In genomic region chr2:27133905-27134780, GRCh38 we compare ENCODE assay signal across 8 cellular contexts. TPM values are rescaled to one million over a fixed set of nuclear protein-coding genes. Genes with fewer than 3 reads are reported as not detected.
DNase-seq lines count a peak whose midpoint lies in the region; ATAC-seq and TF ChIP-seq lines count a peak whose summit lies in the region.

A gene with protein sequence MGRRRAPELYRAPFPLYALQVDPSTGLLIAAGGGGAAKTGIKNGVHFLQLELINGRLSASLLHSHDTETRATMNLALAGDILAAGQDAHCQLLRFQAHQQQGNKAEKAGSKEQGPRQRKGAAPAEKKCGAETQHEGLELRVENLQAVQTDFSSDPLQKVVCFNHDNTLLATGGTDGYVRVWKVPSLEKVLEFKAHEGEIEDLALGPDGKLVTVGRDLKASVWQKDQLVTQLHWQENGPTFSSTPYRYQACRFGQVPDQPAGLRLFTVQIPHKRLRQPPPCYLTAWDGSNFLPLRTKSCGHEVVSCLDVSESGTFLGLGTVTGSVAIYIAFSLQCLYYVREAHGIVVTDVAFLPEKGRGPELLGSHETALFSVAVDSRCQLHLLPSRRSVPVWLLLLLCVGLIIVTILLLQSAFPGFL (minus strand): TSS chr2:27134636. CDS start chr2:27134421, 215 bp downstream.

- H3K27ac ChIP-seq in right cardiac atrium (ENCODE audit: low read length): peak within 1 kb of the TSS; percentile 52
- H3K27ac ChIP-seq in vagina: peak within 1 kb of the TSS; percentile 89

- H3K9me3 ChIP-seq in right cardiac atrium (ENCODE audit: control insufficient read depth, low read length): no peaks in the 10 kb centered on the region
- H3K9me3 ChIP-seq in vagina: no peaks in the 10 kb centered on the region

- DNase-seq in NCI-H187 treated with DMSO at 0.1 percent for 48 hours (lab: John Stamatoyannopoulos, UW): peak; percentile 72
- DNase-seq in anterior cingulate cortex (lab: John Stamatoyannopoulos, UW): peak; percentile 75 to 97 (median 93)
- peak; percentile 98 to 100 (median 99) for DNase-seq in right cardiac atrium
- peak; percentile 95 for DNase-seq in putamen (ENCODE audit: low spot score)
- peak in 1 of 2 donors; percentile 95 for DNase-seq in vagina (ENCODE audit: extremely low spot score in 2 of 2)

- ATAC-seq in HG02938 (IDR thresholded peaks at IDR 0.05; ENCODE audit: unreplicated experiment) (peak; percentile 86), right cardiac atrium (peak; percentile 96 to 97)

- WGBS in right cardiac atrium: under 1% methylated on average over 86 of the region's 86 CpGs

- peak in 1 of 3 experiments; percentile 3 for TF ChIP-seq CTCF in vagina (IDR thresholded peaks at IDR 0.05)

- TF ChIP-seq POLR2A in GM15510 (IDR thresholded peaks at IDR 0.05; ENCODE audit: borderline replicate concordance, extremely low read depth, insufficient read length): peak; percentile 94
- peak; percentile 28 to 96 for TF ChIP-seq POLR2A in vagina (IDR thresholded peaks at IDR 0.05)

- intact Hi-C loops in T-helper 2 cell treated with Interferon-gamma antibody and Interleukin-4, amounts not matched to agents 100 ng/mL and 5 ng/mL, for 36 hours (cut with micrococcal nuclease): loop anchor here (1.0 to 2.0 kb wide), 5 partner anchors 11 to 275 kb away; partner anchors contain the start of genes ABHD1, AGBL5, ATRAID and PPM1G
- intact Hi-C loops in right cardiac atrium (cut with DNase I) (no loop called here), vagina (cut with DNase I) (loop anchor here (5.0 kb wide), 1 partner anchor 53 kb away; no protein-coding TSS in a partner anchor)

- H3K4me3 ChIP-seq in right cardiac atrium (ENCODE audit: low read length): peak within 1 kb of the TSS; percentile 71
- peak within 1 kb of the TSS; percentile 96 to 99 for H3K4me3 ChIP-seq in vagina

- H3K4me1 ChIP-seq in right cardiac atrium (ENCODE audit: control insufficient read depth, insufficient read depth, low read length) (peaks cover 8% of the 10 kb centered on the region), vagina (peaks cover 20% of the 10 kb centered on the region)

- H3K27me3 ChIP-seq in right cardiac atrium (ENCODE audit: control insufficient read depth, insufficient read depth) (no peaks in the 10 kb centered on the region), vagina (no peaks in the 10 kb centered on the region)

- H3K36me3 ChIP-seq in vagina: peaks cover 0 to 24% of the 10 kb centered on the region in 2 donors

RNA-seq across cellular contexts. Expression of the gene that starts here (rescaled TPM):
- total RNA-seq in T-helper 2 cell treated with Interferon-gamma antibody and Interleukin-4, amounts not matched to agents 100 ng/mL and 5 ng/mL, for 36 hours: 74.2 and 76.6 TPM in 2 replicates
- total RNA-seq in right cardiac atrium (10 to 100 TPM; 46.3 to 52.7 (median 47.9) TPM), vagina (57.5 TPM)
- 48.5 TPM for polyA plus RNA-seq in right cardiac atrium

Comparison
In these comparisons a context has a peak if more than half of its experiments do, and no peak if none do; other contexts are left out.
1. intact Hi-C loops: an anchor here in T-helper 2 cell treated with Interferon-gamma antibody and Interleukin-4, amounts not matched to agents 100 ng/mL and 5 ng/mL, for 36 hours (1.0 to 2.0 kb wide) and vagina (5.0 kb wide); none called in right cardiac atrium.